Comparison of ENCODE assay signal across 1 cellular context in genomic region chr1:77776007-77776725, GRCh38.
TF ChIP-seq lines count a peak whose summit lies in the region.

No MANE protein-coding gene starts in this region.

TF ChIP-seq in HepG2, 621 proteins besides CTCF, POLR2A, EP300 and RAD21:
- no peak for TF ChIP-seq ISX (CRISPR knock-in tag; conservative IDR thresholded peaks at IDR 0.05)
- no peak for TF ChIP-seq TFE3 (CRISPR knock-in tag; IDR thresholded peaks at IDR 0.05)
- no peak for TF ChIP-seq ZNF383 (CRISPR knock-in tag; IDR thresholded peaks at IDR 0.05; ENCODE audit: borderline replicate concordance)
- TF ChIP-seq PRPF4 (IDR thresholded peaks at IDR 0.05; ENCODE audit: low read depth, low read length, poor library complexity, severe bottlenecking): no peak
- no peak for TF ChIP-seq ZNF7 (CRISPR knock-in tag; IDR thresholded peaks at IDR 0.05)
- TF ChIP-seq ZBTB8A (CRISPR knock-in tag; IDR thresholded peaks at IDR 0.05; ENCODE audit: borderline replicate concordance, low read depth): no peak
- no peak for TF ChIP-seq SMYD3 (CRISPR knock-in tag; IDR thresholded peaks at IDR 0.05)
- TF ChIP-seq ZNF546 (CRISPR knock-in tag; conservative IDR thresholded peaks at IDR 0.05): no peak
- TF ChIP-seq ZNF615 (CRISPR knock-in tag; IDR thresholded peaks at IDR 0.05; ENCODE audit: borderline replicate concordance): no peak
- TF ChIP-seq NR2F2 (IDR thresholded peaks at IDR 0.05; ENCODE audit: borderline replicate concordance, low read depth): no peak
- TF ChIP-seq ZZZ3 (CRISPR knock-in tag; IDR thresholded peaks at IDR 0.05; ENCODE audit: borderline replicate concordance): no peak
- no peak for TF ChIP-seq KMT2B (CRISPR knock-in tag; IDR thresholded peaks at IDR 0.05)
- no peak for TF ChIP-seq NR2F6 (IDR thresholded peaks at IDR 0.05)
- no peak for TF ChIP-seq NR2F6 (CRISPR knock-in tag; IDR thresholded peaks at IDR 0.05)
- no peak for TF ChIP-seq NBN (conservative IDR thresholded peaks at IDR 0.05)
- TF ChIP-seq ZFP36L2 (CRISPR knock-in tag; IDR thresholded peaks at IDR 0.05): no peak
